In genomic region chr2:203360833-203361430, GRCh38 we compare ENCODE assay signal across 17 cellular contexts. TPM values are rescaled to one million over a fixed set of nuclear protein-coding genes. Genes with fewer than 3 reads are reported as not detected.
DNase-seq lines count a peak whose midpoint lies in the region; ATAC-seq, FAIRE-seq and TF ChIP-seq lines count a peak whose summit lies in the region.
"Had no signal": no experiment of that assay in that cellular context is flagged by ENCODE, and none has a peak within 500 bp of the region (broad histone marks: within the 10 kb centered on the region; RNA-seq: fewer than 3 reads in every experiment).

No MANE protein-coding gene starts in this region.

- CTCF ChIA-PET in HEK293T (lab: Yijun Ruan, JAX), result no interaction called here
- CTCF ChIA-PET in WTC11 (lab: Charles Lee), result no interaction called here

- POLR2A ChIA-PET in HEK293T (lab: Yijun Ruan, JAX), result interaction anchor here (0.9 kb wide), 1 partner anchor 33 kb away, joined by 4 read pairs; the partner anchor contains the start of gene ABI2
- POLR2A ChIA-PET in WTC11 (lab: Charles Lee), result no interaction called here

- peaks cover 14% of the 10 kb centered on the region for H3K4me1 Mint-ChIP-seq in WTC11
- no peaks in the 10 kb centered on the region for H3K4me1 Mint-ChIP-seq in activated T-helper 2 cell treated with anti-CD3 and anti-CD28 coated beads, Interferon-gamma antibody, Interleukin-2, Interleukin-4, amounts not matched to agents 10 μg/mL and 5 μg/mL and 100 μg/mL, durations not matched to agents 14 hours and 24 hours and 36 hours (ENCODE audit: low read depth)

- no peak overlapping the region for H3K4me3 ChIP-seq in GM12865 (ENCODE audit: low read depth, low read length)
- H3K4me3 ChIP-seq in pancreas, result no peak overlapping the region
- H3K4me3 ChIP-seq: gastrocnemius medialis, smooth muscle cell had no signal

- no peaks in the 10 kb centered on the region for H3K4me1 ChIP-seq in pancreas

- TF ChIP-seq CTCF in GM12865 (IDR thresholded peaks at IDR 0.05; ENCODE audit: insufficient read depth, low read depth, low read length, missing control alignments) (no peak), WTC11 (IDR thresholded peaks at IDR 0.05) (no peak), pancreas (IDR thresholded peaks at IDR 0.05) (no peak)

- H3K9me3 ChIP-seq in pancreas, result no peaks in the 10 kb centered on the region
- H3K9me3 ChIP-seq: gastrocnemius medialis had no signal

- no peaks in the 10 kb centered on the region for H3K27me3 Mint-ChIP-seq in WTC11 (ENCODE audit: low read depth)
- H3K27me3 Mint-ChIP-seq in activated T-helper 2 cell treated with anti-CD3 and anti-CD28 coated beads, Interferon-gamma antibody, Interleukin-2, Interleukin-4, amounts not matched to agents 10 μg/mL and 5 μg/mL and 100 μg/mL, durations not matched to agents 14 hours and 24 hours and 36 hours (ENCODE audit: low read depth), result no peaks in the 10 kb centered on the region
- H3K27me3 Mint-ChIP-seq: activated B cell treated with CpG ODN at 0.5 μM for 24 hours; activated naive CD4-positive, alpha-beta T cell treated with anti-CD3 and anti-CD28 coated beads, Interleukin-2, amount 50 U/mL, for 24 hours had no signal

- WGBS in pancreas, 2 donors, result 59 to 63% methylated on average over 3 of the region's 3 CpGs

- DNase-seq in GM12865 (ENCODE audit: low read depth), result peak; percentile 21
- no peak for DNase-seq in HEK293T (ENCODE audit: extremely low spot score)
- no peak for DNase-seq in WTC11 (ENCODE audit: low spot score)
- DNase-seq in left ventricle myocardium superior, result peak; percentile 67
- DNase-seq in pancreas, result no peak
- DNase-seq in midbrain (lab: John Stamatoyannopoulos, UW), result no peak
- DNase-seq in activated T-helper 2 cell treated with anti-CD3 and anti-CD28 coated beads, Interferon-gamma antibody, Interleukin-2, Interleukin-4, amounts not matched to agents 10 μg/mL and 5 μg/mL and 100 μg/mL, durations not matched to agents 14 hours and 24 hours and 36 hours (ENCODE audit: low spot score), result no peak
- DNase-seq: activated B cell treated with CpG ODN at 0.5 μM for 24 hours; activated CD8-positive, alpha-beta memory T cell treated with anti-CD3 and anti-CD28 coated beads, Interleukin-2, amount 50 U/mL, for 4 hours; DMS79; gastrocnemius medialis; NCI-H1048; NCI-H446 had no signal

- FAIRE-seq in pancreas (lab: Jason Lieb, UNC), result no peak
- FAIRE-seq: endometrium, islet of Langerhans had no signal

- no peak overlapping the region for H3K4me3 Mint-ChIP-seq in WTC11
- H3K4me3 Mint-ChIP-seq in activated T-helper 2 cell treated with anti-CD3 and anti-CD28 coated beads, Interferon-gamma antibody, Interleukin-2, Interleukin-4, amounts not matched to agents 10 μg/mL and 5 μg/mL and 100 μg/mL, durations not matched to agents 14 hours and 24 hours and 36 hours (ENCODE audit: low read depth), result no peak overlapping the region
- H3K4me3 Mint-ChIP-seq: activated B cell treated with CpG ODN at 0.5 μM for 24 hours; activated naive CD4-positive, alpha-beta T cell treated with anti-CD3 and anti-CD28 coated beads, Interleukin-2, amount 50 U/mL, for 24 hours had no signal

- ATAC-seq in WTC11, result no peak
- peak; percentile 84 for ATAC-seq in left ventricle myocardium superior
- no peak for ATAC-seq in pancreas
- ATAC-seq: gastrocnemius medialis had no signal

- H3K36me3 ChIP-seq in pancreas, result no peaks in the 10 kb centered on the region
- H3K36me3 ChIP-seq: gastrocnemius medialis had no signal

- H3K27me3 ChIP-seq in pancreas, result no peaks in the 10 kb centered on the region
- H3K27me3 ChIP-seq: gastrocnemius medialis had no signal

- peaks cover 10% of the 10 kb centered on the region for H3K9me3 Mint-ChIP-seq in WTC11
- no peaks in the 10 kb centered on the region for H3K9me3 Mint-ChIP-seq in activated T-helper 2 cell treated with anti-CD3 and anti-CD28 coated beads, Interferon-gamma antibody, Interleukin-2, Interleukin-4, amounts not matched to agents 10 μg/mL and 5 μg/mL and 100 μg/mL, durations not matched to agents 14 hours and 24 hours and 36 hours
- H3K9me3 Mint-ChIP-seq: activated B cell treated with CpG ODN at 0.5 μM for 24 hours had no signal

- H3K36me3 Mint-ChIP-seq in WTC11, result peaks cover 14% of the 10 kb centered on the region
- peaks cover 4% of the 10 kb centered on the region for H3K36me3 Mint-ChIP-seq in activated T-helper 2 cell treated with anti-CD3 and anti-CD28 coated beads, Interferon-gamma antibody, Interleukin-2, Interleukin-4, amounts not matched to agents 10 μg/mL and 5 μg/mL and 100 μg/mL, durations not matched to agents 14 hours and 24 hours and 36 hours (ENCODE audit: low read depth)

- peak overlapping the region; percentile 50 for H3K27ac Mint-ChIP-seq in WTC11
- no peak overlapping the region for H3K27ac Mint-ChIP-seq in activated T-helper 2 cell treated with anti-CD3 and anti-CD28 coated beads, Interferon-gamma antibody, Interleukin-2, Interleukin-4, amounts not matched to agents 10 μg/mL and 5 μg/mL and 100 μg/mL, durations not matched to agents 14 hours and 24 hours and 36 hours
- H3K27ac Mint-ChIP-seq: activated B cell treated with CpG ODN at 0.5 μM for 24 hours; activated naive CD4-positive, alpha-beta T cell treated with anti-CD3 and anti-CD28 coated beads, Interleukin-2, amount 50 U/mL, for 24 hours had no signal

- no peak overlapping the region for H3K27ac ChIP-seq in pancreas
- H3K27ac ChIP-seq: gastrocnemius medialis had no signal

- intact Hi-C loops in left ventricle myocardium superior (cut with micrococcal nuclease), result no loop called here
- intact Hi-C loops in pancreas (cut with DNase I), result no loop called here
- intact Hi-C loops in activated T-helper 2 cell treated with anti-CD3 and anti-CD28 coated beads, Interferon-gamma antibody, Interleukin-2, Interleukin-4, amounts not matched to agents 10 μg/mL and 5 μg/mL and 100 μg/mL, durations not matched to agents 14 hours and 24 hours and 36 hours (cut with micrococcal nuclease), result no loop called here

TF ChIP-seq in HEK293T, 16 proteins besides CTCF, POLR2A, EP300 and RAD21:
- no peak for TF ChIP-seq L3MBTL2 (conservative IDR thresholded peaks at IDR 0.05)
- no peak for TF ChIP-seq FOXA1 (IDR thresholded peaks at IDR 0.05)
- TF ChIP-seq ARNT (IDR thresholded peaks at IDR 0.05), result no peak
- 0 out of 2 replicates have a peak, but pooled peaks have one; percentile 23 for TF ChIP-seq PKNOX1 (IDR thresholded peaks at IDR 0.05)

TF ChIP-seq in WTC11, 78 proteins besides CTCF, POLR2A, EP300 and RAD21:
- TF ChIP-seq ZNF671 (CRISPR knock-in tag; IDR thresholded peaks at IDR 0.05) (no peak), FOXJ3 (CRISPR knock-in tag; IDR thresholded peaks at IDR 0.05; ENCODE audit: borderline replicate concordance) (no peak), NFYB (CRISPR knock-in tag; conservative IDR thresholded peaks at IDR 0.05; ENCODE audit: low read depth) (no peak), TEAD4 (CRISPR knock-in tag; IDR thresholded peaks at IDR 0.05) (no peak), KAT7 (CRISPR knock-in tag; IDR thresholded peaks at IDR 0.05; ENCODE audit: borderline replicate concordance) (no peak), ZNF121 (CRISPR knock-in tag; IDR thresholded peaks at IDR 0.05) (peak; percentile 84; the same call in 1 of the 2 replicates)

RNA-seq across cellular contexts. Expression of gene ABI2, which starts 32.7 kb away (rescaled TPM):
- total RNA-seq in WTC11 (2021) (121 to 134 TPM (median 132 TPM) in 3 replicates), left ventricle myocardium superior (52.6 TPM), pancreas (10 to 100 TPM; 10.4 to 27.9 (median 13.5) TPM)
- polyA plus RNA-seq in pancreas, result 10 to 100 TPM in 1 of 2 donors, 1 to 10 TPM in 1; 4.9 to 12.8 TPM
- total RNA-seq in activated T-helper 2 cell treated with anti-CD3 and anti-CD28 coated beads, Interferon-gamma antibody, Interleukin-2, Interleukin-4, amounts not matched to agents 10 μg/mL and 5 μg/mL and 100 μg/mL, durations not matched to agents 14 hours and 24 hours and 36 hours, result 36.2 and 36.6 TPM in 2 replicates

Comparison
In these comparisons a context has a peak if more than half of its experiments do, and no peak if none do; other contexts are left out.
1. DNase-seq: peak in GM12865 (single experiment) and left ventricle myocardium superior (single experiment); none in HEK293T (single experiment), WTC11 (single experiment), pancreas (0 of 6), midbrain (single experiment) and activated T-helper 2 cell treated with anti-CD3 and anti-CD28 coated beads, Interferon-gamma antibody, Interleukin-2, Interleukin-4, amounts not matched to agents 10 μg/mL and 5 μg/mL and 100 μg/mL, durations not matched to agents 14 hours and 24 hours and 36 hours (single experiment).